ENCODE assay signal across 8 cellular contexts in genomic region chr12:92034858-92035401, GRCh38.
DNase-seq lines count a peak whose midpoint lies in the region; ATAC-seq and TF ChIP-seq lines count a peak whose summit lies in the region.

No MANE protein-coding gene starts in this region.

- peaks cover 59% of the 10 kb centered on the region for H3K4me1 ChIP-seq in left ventricle myocardium inferior
- peaks cover 0 to 64% (median 42%) of the 10 kb centered on the region in 4 donors for H3K4me1 ChIP-seq in sigmoid colon

- peak overlapping the region; percentile 92 for H3K27ac Mint-ChIP-seq in activated naive CD8-positive, alpha-beta T cell treated with anti-CD3 and anti-CD28 coated beads, Interleukin-2, amount 10 ng/mL, durations not matched to agents 7 days and 5 days

- intact Hi-C loops in left ventricle myocardium inferior (cut with micrococcal nuclease) (no loop called here), sigmoid colon (cut with DNase I) (loop anchor here (5.0 to 10.0 kb wide), 2 partner anchors 32 to 530 kb away; no protein-coding TSS in a partner anchor)

- peak in 1 of 4 donors; percentile 61 for TF ChIP-seq EP300 in sigmoid colon (IDR thresholded peaks at IDR 0.05)

- H3K27me3 Mint-ChIP-seq in activated naive CD8-positive, alpha-beta T cell treated with anti-CD3 and anti-CD28 coated beads, Interleukin-2, amount 10 ng/mL, durations not matched to agents 7 days and 5 days, result no peaks in the 10 kb centered on the region

- DNase-seq in D341Med (ENCODE audit: low spot score) (peak; percentile 45), left ventricle myocardium inferior (peak; percentile 43), sigmoid colon (peak; percentile 79), ecto neural progenitor cell (ENCODE audit: low spot score) (no peak)
- DNase-seq in activated naive CD8-positive, alpha-beta T cell treated with anti-CD3 and anti-CD28 coated beads, Interleukin-2, amount 10 ng/mL, durations not matched to agents 7 days and 5 days, result peak; percentile 51

- TF ChIP-seq POLR2A in sigmoid colon (IDR thresholded peaks at IDR 0.05), result no peak

- peak overlapping the region; percentile 95 for H3K4me3 Mint-ChIP-seq in activated naive CD8-positive, alpha-beta T cell treated with anti-CD3 and anti-CD28 coated beads, Interleukin-2, amount 10 ng/mL, durations not matched to agents 7 days and 5 days

- H3K36me3 Mint-ChIP-seq in activated naive CD8-positive, alpha-beta T cell treated with anti-CD3 and anti-CD28 coated beads, Interleukin-2, amount 10 ng/mL, durations not matched to agents 7 days and 5 days, result peaks cover 16% of the 10 kb centered on the region

- ATAC-seq in GM19467 (IDR thresholded peaks at IDR 0.05; ENCODE audit: unreplicated experiment), result peak; percentile 70
- ATAC-seq in HG03558 (IDR thresholded peaks at IDR 0.05; ENCODE audit: extremely low read depth, unreplicated experiment), result peak; percentile 72
- peak; percentile 32 for ATAC-seq in activated naive CD8-positive, alpha-beta T cell treated with anti-CD3 and anti-CD28 coated beads, Interleukin-2, amount 10 ng/mL, durations not matched to agents 7 days and 5 days (ENCODE audit: low read depth)

- H3K27me3 ChIP-seq in left ventricle myocardium inferior (ENCODE audit: low read depth) (no peaks in the 10 kb centered on the region), sigmoid colon (no peaks in the 10 kb centered on the region)

- H3K9me3 Mint-ChIP-seq in activated naive CD8-positive, alpha-beta T cell treated with anti-CD3 and anti-CD28 coated beads, Interleukin-2, amount 10 ng/mL, durations not matched to agents 7 days and 5 days, result peaks cover 4% of the 10 kb centered on the region

- POLR2A ChIA-PET in activated naive CD8-positive, alpha-beta T cell treated with anti-CD3 and anti-CD28 coated beads, Interleukin-2, amount 10 ng/mL, durations not matched to agents 7 days and 5 days (lab: Charles Lee), result interaction anchor here (0.6 to 3.5 kb wide), 4 partner anchors 12 to 110 kb away, joined by 3 to 18 read pairs (median 6); partner anchors contain the start of gene BTG1

- TF ChIP-seq CTCF in left ventricle myocardium inferior (IDR thresholded peaks at IDR 0.05; ENCODE audit: borderline replicate concordance) (no peak), sigmoid colon (IDR thresholded peaks at IDR 0.05) (no peak)

- 1% methylated on average over 10 of the region's 10 CpGs for WGBS in sigmoid colon, 2 donors

- no peaks in the 10 kb centered on the region for H3K36me3 ChIP-seq in left ventricle myocardium inferior
- no peaks in the 10 kb centered on the region for H3K36me3 ChIP-seq in sigmoid colon

- H3K27ac ChIP-seq in left ventricle myocardium inferior (replicated peaks) (peak overlapping the region; percentile 83), sigmoid colon (peak overlapping the region; percentile 54 to 82 (median 80))

- H3K4me3 ChIP-seq in left ventricle myocardium inferior, result peak overlapping the region; percentile 42
- H3K4me3 ChIP-seq in sigmoid colon, result peak overlapping the region; percentile 5 to 41 (median 29)

- no peaks in the 10 kb centered on the region for H3K9me3 ChIP-seq in left ventricle myocardium inferior (replicated peaks)
- no peaks in the 10 kb centered on the region for H3K9me3 ChIP-seq in sigmoid colon

- H3K4me1 Mint-ChIP-seq in activated naive CD8-positive, alpha-beta T cell treated with anti-CD3 and anti-CD28 coated beads, Interleukin-2, amount 10 ng/mL, durations not matched to agents 7 days and 5 days, result peaks cover 68% of the 10 kb centered on the region

TF ChIP-seq in PFSK-1, 5 proteins besides CTCF, POLR2A, EP300 and RAD21:
- no peak for TF ChIP-seq TAF1 (IDR thresholded peaks at IDR 0.05; ENCODE audit: borderline replicate concordance, insufficient read depth, low read length)
- TF ChIP-seq, protein P1, sequence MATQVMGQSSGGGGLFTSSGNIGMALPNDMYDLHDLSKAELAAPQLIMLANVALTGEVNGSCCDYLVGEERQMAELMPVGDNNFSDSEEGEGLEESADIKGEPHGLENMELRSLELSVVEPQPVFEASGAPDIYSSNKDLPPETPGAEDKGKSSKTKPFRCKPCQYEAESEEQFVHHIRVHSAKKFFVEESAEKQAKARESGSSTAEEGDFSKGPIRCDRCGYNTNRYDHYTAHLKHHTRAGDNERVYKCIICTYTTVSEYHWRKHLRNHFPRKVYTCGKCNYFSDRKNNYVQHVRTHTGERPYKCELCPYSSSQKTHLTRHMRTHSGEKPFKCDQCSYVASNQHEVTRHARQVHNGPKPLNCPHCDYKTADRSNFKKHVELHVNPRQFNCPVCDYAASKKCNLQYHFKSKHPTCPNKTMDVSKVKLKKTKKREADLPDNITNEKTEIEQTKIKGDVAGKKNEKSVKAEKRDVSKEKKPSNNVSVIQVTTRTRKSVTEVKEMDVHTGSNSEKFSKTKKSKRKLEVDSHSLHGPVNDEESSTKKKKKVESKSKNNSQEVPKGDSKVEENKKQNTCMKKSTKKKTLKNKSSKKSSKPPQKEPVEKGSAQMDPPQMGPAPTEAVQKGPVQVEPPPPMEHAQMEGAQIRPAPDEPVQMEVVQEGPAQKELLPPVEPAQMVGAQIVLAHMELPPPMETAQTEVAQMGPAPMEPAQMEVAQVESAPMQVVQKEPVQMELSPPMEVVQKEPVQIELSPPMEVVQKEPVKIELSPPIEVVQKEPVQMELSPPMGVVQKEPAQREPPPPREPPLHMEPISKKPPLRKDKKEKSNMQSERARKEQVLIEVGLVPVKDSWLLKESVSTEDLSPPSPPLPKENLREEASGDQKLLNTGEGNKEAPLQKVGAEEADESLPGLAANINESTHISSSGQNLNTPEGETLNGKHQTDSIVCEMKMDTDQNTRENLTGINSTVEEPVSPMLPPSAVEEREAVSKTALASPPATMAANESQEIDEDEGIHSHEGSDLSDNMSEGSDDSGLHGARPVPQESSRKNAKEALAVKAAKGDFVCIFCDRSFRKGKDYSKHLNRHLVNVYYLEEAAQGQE (IDR thresholded peaks at IDR 0.05; ENCODE audit: insufficient read depth in 1 of 2, low read depth in 2 of 2, low read length in 2 of 2), result no peak
- TF ChIP-seq SIN3A (IDR thresholded peaks at IDR 0.05; ENCODE audit: borderline replicate concordance, insufficient read depth, low read length), result peak; percentile 76; the same call in 1 of the 2 replicates
- peak; percentile 55 for TF ChIP-seq FOXP2 (optimal IDR thresholded peaks at IDR 0.05; ENCODE audit: borderline replicate concordance, extremely low read depth, extremely low read length, insufficient read depth)
- TF ChIP-seq POLR2AphosphoS5 (IDR thresholded peaks at IDR 0.05; ENCODE audit: low read depth, low read length), result no peak
